Comparison of ENCODE assay signal across 8 cellular contexts in genomic region chr2:240999001-240999791, GRCh38.
DNase-seq lines count a peak whose midpoint lies in the region; ATAC-seq lines count a peak whose summit lies in the region.

No MANE protein-coding gene starts in this region.

- ATAC-seq in HG02981 (IDR thresholded peaks at IDR 0.05; ENCODE audit: unreplicated experiment) = peak; percentile 9

- DNase-seq in astrocyte of the hippocampus (ENCODE audit: low read depth, low spot score) = peak; percentile 60
- DNase-seq in iris pigment epithelial cell (ENCODE audit: low read depth) = peak; percentile 20
- DNase-seq in stimulated activated CD8-positive, alpha-beta memory T cell treated with anti-CD3 and anti-CD28 coated beads, Interleukin-4, amount 100 ng/mL, for 48 hours = peak; percentile 19
- DNase-seq in NCI-H1092 (lab: John Stamatoyannopoulos, UW) = no peak
- DNase-seq in DMS114 treated with DMSO at 0.1 percent for 48 hours (lab: John Stamatoyannopoulos, UW; ENCODE audit: unreplicated experiment) = no peak
- no peak for DNase-seq in kidney glomerular epithelial cell (lab: John Stamatoyannopoulos, UW)
- DNase-seq in UCSD-AML1 (lab: John Stamatoyannopoulos, UW; ENCODE audit: unreplicated experiment) = no peak

Comparison
In these comparisons a context has a peak if more than half of its experiments do, and no peak if none do; other contexts are left out.
1. DNase-seq: peak in astrocyte of the hippocampus (single experiment), iris pigment epithelial cell (single experiment) and stimulated activated CD8-positive, alpha-beta memory T cell treated with anti-CD3 and anti-CD28 coated beads, Interleukin-4, amount 100 ng/mL, for 48 hours (single experiment); none in NCI-H1092 (single experiment), DMS114 treated with DMSO at 0.1 percent for 48 hours (single experiment), kidney glomerular epithelial cell (single experiment) and UCSD-AML1 (single experiment).